23 cellular contexts compared by ENCODE assay signal in the genomic region with DNA sequence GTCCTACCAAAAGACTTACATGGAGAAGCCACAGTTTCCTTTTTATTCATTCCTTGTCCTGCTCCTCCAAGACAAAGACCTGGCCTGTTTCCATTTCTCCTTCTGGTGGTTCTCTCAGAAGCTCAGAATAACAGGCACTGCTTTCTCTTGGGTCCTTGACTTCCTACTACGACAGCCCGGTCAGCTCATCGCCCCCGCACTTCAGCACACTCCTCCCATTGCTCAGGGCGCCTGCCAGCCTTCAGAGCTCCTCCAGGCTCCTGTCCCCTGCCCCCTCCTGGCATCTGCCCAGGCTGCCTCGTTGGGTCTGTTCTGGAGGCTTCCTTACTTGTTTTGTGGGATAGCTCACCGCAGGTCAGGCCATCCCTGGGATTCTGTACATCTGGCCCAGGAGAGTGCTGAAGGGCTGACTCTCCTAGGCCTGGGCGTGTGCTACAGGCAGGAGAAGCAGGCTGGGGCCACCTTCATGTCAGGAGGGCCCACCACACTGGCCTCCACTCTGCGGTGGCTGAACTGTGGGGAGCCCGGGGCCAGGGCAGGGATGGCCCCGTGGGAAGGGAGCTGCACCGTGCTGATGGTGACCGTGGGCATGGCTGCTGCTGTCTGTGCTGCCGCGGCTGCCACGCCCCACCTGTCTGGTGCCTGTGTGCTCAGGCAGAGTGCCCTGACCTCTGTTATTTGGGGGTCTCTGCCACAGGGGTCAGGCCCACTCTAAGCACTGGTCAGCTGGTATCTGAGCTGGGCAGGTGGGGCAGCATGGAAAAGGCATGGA. TPM values are rescaled to one million over a fixed set of nuclear protein-coding genes. Genes with fewer than 3 reads are reported as not detected.
DNase-seq lines count a peak whose midpoint lies in the region; ATAC-seq and TF ChIP-seq lines count a peak whose summit lies in the region.
"Had no signal": no experiment of that assay in that cellular context is flagged by ENCODE, and none has a peak within 500 bp of the region (broad histone marks: within the 10 kb centered on the region; RNA-seq: fewer than 3 reads in every experiment).

No MANE protein-coding gene starts in this region.

- no peak overlapping the region for H4K91ac ChIP-seq in trophoblast cell (ENCODE audit: low read depth, low read length)

- no peaks in the 10 kb centered on the region for H3K27me3 ChIP-seq in adrenal gland
- H3K27me3 ChIP-seq in trophoblast cell (ENCODE audit: insufficient read depth, low read length) = no peaks in the 10 kb centered on the region
- H3K27me3 ChIP-seq: BE2C, body of pancreas had no signal

- no peak overlapping the region for H2BK5ac ChIP-seq in trophoblast cell (ENCODE audit: low read depth, low read length, poor library complexity)

- H3K9ac ChIP-seq in trophoblast cell (ENCODE audit: low read length) = no peak overlapping the region

- H3K4me1 ChIP-seq in adrenal gland (replicated peaks in 1 of 2) (peaks cover 0 to 25% of the 10 kb centered on the region in 2 donors), trophoblast cell (ENCODE audit: control insufficient read depth in 1 of 2, insufficient read depth in 2 of 2, low read length in 2 of 2) (no peaks in the 10 kb centered on the region)
- H3K4me1 ChIP-seq: BE2C, body of pancreas, psoas muscle had no signal

- H3K36me3 ChIP-seq in adrenal gland (replicated peaks in 1 of 2) (peaks cover 0 to 95% of the 10 kb centered on the region in 2 donors), trophoblast cell (ENCODE audit: control insufficient read depth in 1 of 2, insufficient read depth in 2 of 2, low read length in 2 of 2) (peaks cover 83 to 84% of the 10 kb centered on the region in 2 experiments)

- TF ChIP-seq CTCF in adrenal gland (IDR thresholded peaks at IDR 0.05) (no peak), fibroblast of mammary gland (conservative IDR thresholded peaks at IDR 0.05; ENCODE audit: control insufficient read depth, insufficient read depth, low read depth, low read length) (no peak)

- no peak overlapping the region for H2BK120ac ChIP-seq in trophoblast cell (ENCODE audit: insufficient read depth, low read length, poor library complexity)

- ATAC-seq in Right ventricle myocardium inferior (no peak), Right ventricle myocardium superior (ENCODE audit: poor library complexity) (no peak), HG03095 (IDR thresholded peaks at IDR 0.05; ENCODE audit: unreplicated experiment) (no peak), GM18502 (IDR thresholded peaks at IDR 0.05; ENCODE audit: poor library complexity, unreplicated experiment) (no peak)
- ATAC-seq: body of pancreas, psoas muscle had no signal

- DNase-seq in Right ventricle myocardium inferior (ENCODE audit: missing footprints) (peak; percentile 54), Right ventricle myocardium superior (no peak), adrenal gland (peak in 6 of 7 donors; percentile 57 to 78 (median 68)), fibroblast of mammary gland (ENCODE audit: low read depth) (peak; percentile 47), trophoblast cell (no peak), HUDEP-2 (lab: John Stamatoyannopoulos, UW; ENCODE audit: unreplicated experiment in 76 of 76) (no peak)
- DNase-seq: activated T-cell treated with anti-CD3 and anti-CD28 coated beads, Interleukin-2, amount 50 U/mL, for 4 hours; BE2C; CD8-positive, alpha-beta memory T cell; DMS 273 treated with DMSO at 0.1 percent for 48 hours; foreskin fibroblast; MM.1S; NCI-H1105 treated with DMSO at 0.1 percent for 48 hours; NCI-H1930; NCI-H526 treated with DMSO at 0.1 percent for 48 hours; nucleus accumbens; PC-9; T-helper 9 cell had no signal

- no peak overlapping the region for H3K14ac ChIP-seq in trophoblast cell (ENCODE audit: low read length)

- no peaks in the 10 kb centered on the region for H3K9me3 ChIP-seq in adrenal gland (replicated peaks in 1 of 3)
- peaks cover 1% of the 10 kb centered on the region for H3K9me3 ChIP-seq in trophoblast cell (ENCODE audit: insufficient read depth, low read depth, low read length)
- H3K9me3 ChIP-seq: BE2C, body of pancreas, psoas muscle had no signal

- H3K4me3 ChIP-seq in adrenal gland = no peak overlapping the region
- H3K4me3 ChIP-seq in fibroblast of mammary gland (ENCODE audit: control insufficient read depth, low read depth, low read length) = no peak overlapping the region
- no peak overlapping the region for H3K4me3 ChIP-seq in trophoblast cell (ENCODE audit: low read depth, low read length)
- H3K4me3 ChIP-seq: body of pancreas, PC-9, psoas muscle had no signal

- no peak overlapping the region for H2BK12ac ChIP-seq in trophoblast cell (ENCODE audit: low read length)

- 62 to 74% (median 71%) methylated on average over 8 to 16 of the region's 16 CpGs for WGBS in adrenal gland, 4 donors
- WGBS in trophoblast cell (ENCODE audit: extremely low coverage, insufficient coverage, insufficient read length) = no CpG with 5 or more reads among the region's 16 CpGs

- no peak overlapping the region for H3K4me2 ChIP-seq in trophoblast cell (ENCODE audit: low read length)
- H3K4me2 ChIP-seq: PC-9 had no signal

- H2AK5ac ChIP-seq in trophoblast cell (ENCODE audit: low read length) = no peak overlapping the region

- peak overlapping the region; percentile 68 for H3K18ac ChIP-seq in trophoblast cell (ENCODE audit: low read length)

- H4K12ac ChIP-seq in trophoblast cell (ENCODE audit: low read depth, low read length) = peak overlapping the region; percentile 23

- no peak for TF ChIP-seq POLR2A in adrenal gland (IDR thresholded peaks at IDR 0.05)

- H3K79me1 ChIP-seq in trophoblast cell (ENCODE audit: low read length) = no peaks in the 10 kb centered on the region

- intact Hi-C loops in Right ventricle myocardium inferior (cut with DNase I) = no loop called here
- intact Hi-C loops in Right ventricle myocardium superior (cut with DNase I) = no loop called here
- intact Hi-C loops in adrenal gland (cut with DNase I) = no loop called here

- H3K4ac ChIP-seq in trophoblast cell (ENCODE audit: low read depth, low read length) = no peak overlapping the region

- H3K79me2 ChIP-seq in trophoblast cell (ENCODE audit: control insufficient read depth, insufficient read depth, low read length, poor library complexity) = no peaks in the 10 kb centered on the region

- no peak overlapping the region for H3K23ac ChIP-seq in trophoblast cell (ENCODE audit: low read length)

- no peak overlapping the region for H2AFZ ChIP-seq in trophoblast cell (ENCODE audit: insufficient read depth, low read length, poor library complexity)
- H2AFZ ChIP-seq: PC-9 had no signal

- no peak overlapping the region for H4K8ac ChIP-seq in trophoblast cell (ENCODE audit: low read depth, low read length)

- H3K27ac ChIP-seq in adrenal gland = peak overlapping the region in 1 of 5 donors; percentile 26
- H3K27ac ChIP-seq in trophoblast cell (ENCODE audit: low read depth, low read length) = no peak overlapping the region
- H3K27ac ChIP-seq: body of pancreas, PC-9, psoas muscle, VCaP had no signal

RNA-seq across cellular contexts. Expression of a gene that starts 17.7 kb away (rescaled TPM):
- total RNA-seq in Right ventricle myocardium inferior (82.2 TPM), Right ventricle myocardium superior (83.2 TPM), adrenal gland (100 to 1,000 TPM; 177 to 237 (median 207) TPM)
- 100 to 1,000 TPM; 215 to 438 (median 253) TPM for polyA plus RNA-seq in adrenal gland
- polyA plus RNA-seq in trophoblast cell (2013) = 163 and 166 TPM in 2 replicates

RNA-seq across cellular contexts. Expression of a gene that starts 27.6 kb away (rescaled TPM):
- total RNA-seq in Right ventricle myocardium inferior (1.5 TPM), Right ventricle myocardium superior (1.1 TPM), adrenal gland (1 to 10 TPM in 7 of 8 donors, under 1 TPM in 1; 0.72 to 8.2 (median 5.7) TPM)
- 10 to 100 TPM in 2 of 3 donors, under 1 TPM in 1; 0.55 to 20.4 (median 10.0) TPM for polyA plus RNA-seq in adrenal gland
- 3.3 TPM in 2 replicates for polyA plus RNA-seq in trophoblast cell (2013)

RNA-seq across cellular contexts. Expression of a gene that starts 32.1 kb away (rescaled TPM):
- total RNA-seq in Right ventricle myocardium inferior (2.8 TPM), Right ventricle myocardium superior (1.8 TPM), adrenal gland (10 to 100 TPM in 7 of 8 donors, 1 to 10 TPM in 1; 6.4 to 63.8 (median 18.2) TPM)
- polyA plus RNA-seq in adrenal gland = 10 to 100 TPM; 12.5 to 13.2 (median 12.9) TPM
- polyA plus RNA-seq in trophoblast cell (2013) = 398 and 423 TPM in 2 replicates
- polyA plus RNA-seq: CD8-positive, alpha-beta memory T cell had no signal

RNA-seq across cellular contexts. Expression of a gene that starts 57.5 kb away (rescaled TPM):
- total RNA-seq in Right ventricle myocardium inferior = 40.5 TPM
- total RNA-seq in Right ventricle myocardium superior = 46.7 TPM
- total RNA-seq in adrenal gland = 10 to 100 TPM; 44.2 to 95.0 (median 62.7) TPM
- polyA plus RNA-seq in adrenal gland = 10 to 100 TPM; 21.4 to 89.1 (median 89.0) TPM
- polyA plus RNA-seq in trophoblast cell (2013) = 48.9 and 52.2 TPM in 2 replicates

Comparison
In these comparisons a context has a peak if more than half of its experiments do, and no peak if none do; other contexts are left out.
1. DNase-seq: peak in Right ventricle myocardium inferior (single experiment), adrenal gland (6 of 7) and fibroblast of mammary gland (single experiment); none in Right ventricle myocardium superior (single experiment), trophoblast cell (0 of 2) and HUDEP-2 (0 of 76).